19 cellular contexts compared by ENCODE assay signal in genomic region chr12:5716221-5716620, GRCh38.
A peak's percentile ranks its signal among the peaks of the same experiment; 100 is the strongest.
DNase-seq lines count a peak whose midpoint lies in the region; ATAC-seq lines count a peak whose summit lies in the region.
"Had no signal": no experiment of that assay in that cellular context is flagged by ENCODE, and none has a peak within 500 bp of the region (broad histone marks: within the 10 kb centered on the region; RNA-seq: fewer than 3 reads in every experiment).

No MANE protein-coding gene starts in this region.

- H3K9me3 Mint-ChIP-seq in effector memory CD8-positive, alpha-beta T cell = no peaks in the 10 kb centered on the region

- H3K36me3 Mint-ChIP-seq in effector memory CD8-positive, alpha-beta T cell (ENCODE audit: insufficient read depth) = no peaks in the 10 kb centered on the region

- peak; percentile 47 to 88 for ATAC-seq in left cardiac atrium
- ATAC-seq in effector memory CD8-positive, alpha-beta T cell (replicated peaks) = no peak
- ATAC-seq: GM12878 had no signal

- no peak overlapping the region for H3K4me3 Mint-ChIP-seq in effector memory CD8-positive, alpha-beta T cell

- no peaks in the 10 kb centered on the region for H3K4me1 Mint-ChIP-seq in effector memory CD8-positive, alpha-beta T cell (ENCODE audit: low read depth in 2 of 2)

- no peak overlapping the region for H3K27ac ChIP-seq in caudate nucleus (ENCODE audit: low read depth, low read length)
- H3K27ac ChIP-seq: epithelial cell of prostate, upper lobe of left lung had no signal

- intact Hi-C loops in left cardiac atrium (cut with DNase I) = no loop called here

- peaks cover 5 to 33% of the 10 kb centered on the region in 2 donors for H3K27me3 Mint-ChIP-seq in effector memory CD8-positive, alpha-beta T cell

- H3K27ac Mint-ChIP-seq in effector memory CD8-positive, alpha-beta T cell = no peak overlapping the region

- peak; percentile 75 for DNase-seq in AG20443 (ENCODE audit: low spot score)
- peak; percentile 57 for DNase-seq in RPMI7951 (ENCODE audit: low read depth)
- no peak for DNase-seq in left cardiac atrium
- DNase-seq in pulmonary artery endothelial cell (ENCODE audit: low read depth, low spot score) = peak; percentile 17
- no peak for DNase-seq in NCI-H2107 (lab: John Stamatoyannopoulos, UW)
- DNase-seq in effector memory CD8-positive, alpha-beta T cell = no peak
- no peak for DNase-seq in caudate nucleus (lab: John Stamatoyannopoulos, UW)
- no peak for DNase-seq in SKM-1 (lab: John Stamatoyannopoulos, UW; ENCODE audit: unreplicated experiment)
- DNase-seq: activated CD4-positive, alpha-beta T cell treated with anti-CD3 and anti-CD28 coated beads for 4 hours; activated CD8-positive, alpha-beta memory T cell treated with anti-CD3 and anti-CD28 coated beads, Interleukin-2, amount 50 U/mL, for 4 hours; activated gamma-delta T cell treated with Interleukin-2 at 50 U/mL for 16 hours; NCI-H2029; NCI-H510A treated with DMSO at 0.1 percent for 48 hours; stimulated activated CD4-positive, alpha-beta T cell treated with anti-CD3 and anti-CD28 coated beads, Interleukin-15, amount 100 ng/mL, for 24 hours; stimulated activated naive CD4-positive, alpha-beta T cell treated with Interleukin-2 at 50 U/mL for 16 hours; T1000; upper lobe of left lung had no signal

Comparison
In these comparisons a context has a peak if more than half of its experiments do, and no peak if none do; other contexts are left out.
1. DNase-seq: peak in AG20443 (single experiment), RPMI7951 (single experiment) and pulmonary artery endothelial cell (single experiment); none in left cardiac atrium (single experiment), NCI-H2107 (single experiment), effector memory CD8-positive, alpha-beta T cell (0 of 3), caudate nucleus (0 of 61) and SKM-1 (single experiment).